ENCODE assay signal across 25 cellular contexts in genomic region chr18:76873311-76873710, GRCh38.
"Had no signal": no experiment of that assay in that cellular context is flagged by ENCODE, and none has a peak within 500 bp of the region (broad histone marks: within the 10 kb centered on the region; RNA-seq: fewer than 3 reads in every experiment).

No MANE protein-coding gene starts in this region.

- H3K27me3 ChIP-seq: ascending aorta, dorsolateral prefrontal cortex, heart left ventricle had no signal

- DNase-seq: activated CD4-positive, alpha-beta T cell treated with anti-CD3 and anti-CD28 coated beads for 48 hours; activated CD4-positive, alpha-beta T cell treated with anti-CD3 and anti-CD28 coated beads, Interleukin-2, amount 50 U/mL, for 1 hour; activated CD4-positive, alpha-beta T cell treated with anti-CD3 and anti-CD28 coated beads, Interleukin-2, amount 50 U/mL, for 48 hours; activated CD4-positive, CD25-positive, alpha-beta regulatory T cell; activated CD4-positive, CD25-positive, alpha-beta regulatory T cell treated with anti-CD3 and anti-CD28 coated beads, Interleukin-2, amount 50 U/mL, for 72 hours; activated CD8-positive, alpha-beta memory T cell treated with anti-CD3 and anti-CD28 coated beads for 24 hours; activated CD8-positive, alpha-beta T cell treated with anti-CD3 and anti-CD28 coated beads for 36 hours; activated gamma-delta T cell; activated naive CD4-positive, alpha-beta T cell; activated naive CD4-positive, alpha-beta T cell treated with anti-CD3 and anti-CD28 coated beads, Interleukin-2, amount 10 ng/mL, durations not matched to agents 7 days and 5 days; activated naive CD8-positive, alpha-beta T cell treated with anti-CD3 and anti-CD28 coated beads, Interleukin-2, amount 10 ng/mL, durations not matched to agents 7 days and 5 days; activated T-cell treated with anti-CD3 and anti-CD28 coated beads, Interleukin-2, amount 50 U/mL, for 4 hours; dorsolateral prefrontal cortex; effector memory CD4-positive, alpha-beta T cell; endodermal cell; foreskin fibroblast; glutamatergic neuron; heart left ventricle; T-helper 2 cell had no signal

- H3K9me3 ChIP-seq: ascending aorta, heart left ventricle had no signal

- ATAC-seq: activated CD8-positive, alpha-beta T cell treated with anti-CD3 and anti-CD28 coated beads for 36 hours; activated naive CD4-positive, alpha-beta T cell treated with anti-CD3 and anti-CD28 coated beads, Interleukin-2, amount 50 U/mL, for 72 hours; activated T-cell treated with anti-CD3 and anti-CD28 coated beads, Interleukin-2, amount 50 U/mL, for 4 hours; esophagus mucosa had no signal

- H3K27ac ChIP-seq: ascending aorta, coronary artery, dorsolateral prefrontal cortex, heart left ventricle had no signal

- H3K4me1 ChIP-seq: ascending aorta had no signal

- FAIRE-seq: bronchial epithelial cell, frontal cortex had no signal

- H3K4me3 ChIP-seq: ascending aorta, coronary artery, dorsolateral prefrontal cortex, heart left ventricle had no signal
